ENCODE assay signal across 1 cellular context in the genomic region with DNA sequence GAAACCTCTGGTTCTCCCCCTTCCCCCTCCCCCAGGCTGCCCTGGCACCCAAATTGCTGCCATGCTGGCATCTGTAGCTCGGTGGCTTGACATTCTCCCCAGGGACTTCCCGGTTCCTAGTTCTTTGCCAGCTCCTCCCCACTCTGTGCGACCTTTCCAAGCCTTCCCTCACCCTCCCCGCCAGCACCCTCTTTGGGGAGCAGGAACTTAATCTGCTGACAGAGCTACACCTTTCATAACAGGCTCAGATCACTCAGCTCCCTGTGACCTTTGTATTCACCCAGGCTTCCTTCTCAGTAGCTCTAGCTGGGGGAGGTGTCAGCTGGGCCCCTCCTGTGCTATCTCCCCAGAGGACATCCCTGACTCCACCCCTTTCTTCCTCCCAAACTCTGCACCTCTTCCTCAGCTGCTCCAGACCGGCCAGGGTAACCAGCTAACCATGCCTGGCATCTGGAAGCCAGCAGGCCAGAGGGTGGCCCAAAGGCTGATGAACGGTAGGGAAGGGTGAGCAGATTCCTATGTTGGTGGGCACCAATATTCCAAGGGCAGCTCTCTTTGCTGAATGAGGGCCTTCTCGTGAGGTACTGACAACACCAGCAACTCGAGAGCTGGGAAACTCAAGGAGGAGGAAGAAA.
TF ChIP-seq lines count a peak whose summit lies in the region.

No MANE protein-coding gene starts in this region.

TF ChIP-seq in K562, 482 proteins besides CTCF, POLR2A, EP300 and RAD21 (continued from another document and continues in another):
- TF ChIP-seq, protein P1, sequence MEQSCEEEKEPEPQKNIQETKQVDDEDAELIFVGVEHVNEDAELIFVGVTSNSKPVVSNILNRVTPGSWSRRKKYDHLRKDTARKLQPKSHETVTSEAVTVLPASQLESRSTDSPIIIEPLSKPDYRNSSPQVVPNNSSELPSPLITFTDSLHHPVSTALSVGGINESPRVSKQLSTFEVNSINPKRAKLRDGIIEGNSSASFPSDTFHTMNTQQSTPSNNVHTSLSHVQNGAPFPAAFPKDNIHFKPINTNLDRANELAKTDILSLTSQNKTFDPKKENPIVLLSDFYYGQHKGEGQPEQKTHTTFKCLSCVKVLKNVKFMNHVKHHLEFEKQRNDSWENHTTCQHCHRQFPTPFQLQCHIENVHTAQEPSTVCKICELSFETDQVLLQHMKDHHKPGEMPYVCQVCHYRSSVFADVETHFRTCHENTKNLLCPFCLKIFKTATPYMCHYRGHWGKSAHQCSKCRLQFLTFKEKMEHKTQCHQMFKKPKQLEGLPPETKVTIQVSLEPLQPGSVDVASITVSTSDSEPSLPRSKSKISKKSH (CRISPR knock-in tag; IDR thresholded peaks at IDR 0.05) = no peak
- TF ChIP-seq CREM (IDR thresholded peaks at IDR 0.05; ENCODE audit: low read depth) (peak; percentile 7; the same call in 1 of the 2 replicates), RFX1 (IDR thresholded peaks at IDR 0.05) (no peak), TCF15 (CRISPR knock-in tag; IDR thresholded peaks at IDR 0.05) (no peak), HCFC1 (IDR thresholded peaks at IDR 0.05; ENCODE audit: low read depth, low read length) (0 out of 2 replicates have a peak, but pooled peaks have one; percentile 15), ZNF384 (IDR thresholded peaks at IDR 0.05; ENCODE audit: low read depth, low read length) (no peak), YY1 (IDR thresholded peaks at IDR 0.05; ENCODE audit: borderline replicate concordance in 1 of 3, control insufficient read depth in 1 of 3, extremely low read depth in 1 of 3, insufficient read depth in 3 of 3, insufficient read length in 1 of 3, insufficient replicate concordance in 2 of 3, low read depth in 1 of 3, low read length in 2 of 3) (no peak), TARDBP (IDR thresholded peaks at IDR 0.05) (no peak), E4F1 (CRISPR knock-in tag; IDR thresholded peaks at IDR 0.05; ENCODE audit: borderline replicate concordance) (no peak), FOXO4 (CRISPR knock-in tag; IDR thresholded peaks at IDR 0.05) (no peak), ZEB2 (IDR thresholded peaks at IDR 0.05) (no peak), EP400 (IDR thresholded peaks at IDR 0.05) (no peak), ASH1L (IDR thresholded peaks at IDR 0.05; ENCODE audit: borderline replicate concordance, low read depth, partially characterized antibody) (no peak), NFRKB (IDR thresholded peaks at IDR 0.05; ENCODE audit: low read depth) (no peak), NEUROD1 (IDR thresholded peaks at IDR 0.05; ENCODE audit: borderline replicate concordance, low read depth, low read length, partially characterized antibody) (no peak), USF1 (CRISPR knock-in tag; IDR thresholded peaks at IDR 0.05) (no peak), DMBX1 (CRISPR knock-in tag; IDR thresholded peaks at IDR 0.05; ENCODE audit: borderline replicate concordance) (no peak), LEF1 (IDR thresholded peaks at IDR 0.05) (0 out of 2 replicates have a peak, but pooled peaks have one; percentile 40), ZNF444 (CRISPR knock-in tag; IDR thresholded peaks at IDR 0.05) (no peak), ERF (CRISPR knock-in tag; IDR thresholded peaks at IDR 0.05) (no peak), ZNF766 (CRISPR knock-in tag; conservative IDR thresholded peaks at IDR 0.05) (no peak), ZNF277 (CRISPR knock-in tag; IDR thresholded peaks at IDR 0.05; ENCODE audit: borderline replicate concordance) (no peak), CHD4 (IDR thresholded peaks at IDR 0.05; ENCODE audit: insufficient read depth, insufficient replicate concordance, low read depth, low read length, poor library complexity, severe bottlenecking) (no peak), SMARCB1 (IDR thresholded peaks at IDR 0.05; ENCODE audit: insufficient read length, low read depth) (no peak), ZNF143 (CRISPR knock-in tag; IDR thresholded peaks at IDR 0.05) (no peak), FOXA1 (IDR thresholded peaks at IDR 0.05; ENCODE audit: borderline replicate concordance) (no peak), ZNF274 (IDR thresholded peaks at IDR 0.05; ENCODE audit: borderline replicate concordance, low read depth, low read length) (no peak), GABPA (tag; conservative IDR thresholded peaks at IDR 0.05; ENCODE audit: low read depth) (no peak), CBFB (CRISPR knock-in tag; IDR thresholded peaks at IDR 0.05) (no peak), PKNOX1 (IDR thresholded peaks at IDR 0.05) (peak; percentile 67), SETDB1 (IDR thresholded peaks at IDR 0.05; ENCODE audit: low read length) (no peak), CTBP1 (IDR thresholded peaks at IDR 0.05; ENCODE audit: borderline replicate concordance) (peak; percentile 67; the same call in 1 of the 2 replicates), HMG20A (CRISPR knock-in tag; conservative IDR thresholded peaks at IDR 0.05) (no peak), L3MBTL2 (IDR thresholded peaks at IDR 0.05) (no peak), HMGN3 (IDR thresholded peaks at IDR 0.05; ENCODE audit: borderline replicate concordance, extremely low read depth, insufficient read length, low read depth, low read length) (no peak), SRSF3 (IDR thresholded peaks at IDR 0.05; ENCODE audit: insufficient read depth, low read length) (no peak), FOSL1 (tag; conservative IDR thresholded peaks at IDR 0.05) (no peak)
- TF ChIP-seq, protein P2, sequence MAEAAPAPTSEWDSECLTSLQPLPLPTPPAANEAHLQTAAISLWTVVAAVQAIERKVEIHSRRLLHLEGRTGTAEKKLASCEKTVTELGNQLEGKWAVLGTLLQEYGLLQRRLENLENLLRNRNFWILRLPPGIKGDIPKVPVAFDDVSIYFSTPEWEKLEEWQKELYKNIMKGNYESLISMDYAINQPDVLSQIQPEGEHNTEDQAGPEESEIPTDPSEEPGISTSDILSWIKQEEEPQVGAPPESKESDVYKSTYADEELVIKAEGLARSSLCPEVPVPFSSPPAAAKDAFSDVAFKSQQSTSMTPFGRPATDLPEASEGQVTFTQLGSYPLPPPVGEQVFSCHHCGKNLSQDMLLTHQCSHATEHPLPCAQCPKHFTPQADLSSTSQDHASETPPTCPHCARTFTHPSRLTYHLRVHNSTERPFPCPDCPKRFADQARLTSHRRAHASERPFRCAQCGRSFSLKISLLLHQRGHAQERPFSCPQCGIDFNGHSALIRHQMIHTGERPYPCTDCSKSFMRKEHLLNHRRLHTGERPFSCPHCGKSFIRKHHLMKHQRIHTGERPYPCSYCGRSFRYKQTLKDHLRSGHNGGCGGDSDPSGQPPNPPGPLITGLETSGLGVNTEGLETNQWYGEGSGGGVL (CRISPR knock-in tag; IDR thresholded peaks at IDR 0.05) = no peak
- TF ChIP-seq, protein P3, sequence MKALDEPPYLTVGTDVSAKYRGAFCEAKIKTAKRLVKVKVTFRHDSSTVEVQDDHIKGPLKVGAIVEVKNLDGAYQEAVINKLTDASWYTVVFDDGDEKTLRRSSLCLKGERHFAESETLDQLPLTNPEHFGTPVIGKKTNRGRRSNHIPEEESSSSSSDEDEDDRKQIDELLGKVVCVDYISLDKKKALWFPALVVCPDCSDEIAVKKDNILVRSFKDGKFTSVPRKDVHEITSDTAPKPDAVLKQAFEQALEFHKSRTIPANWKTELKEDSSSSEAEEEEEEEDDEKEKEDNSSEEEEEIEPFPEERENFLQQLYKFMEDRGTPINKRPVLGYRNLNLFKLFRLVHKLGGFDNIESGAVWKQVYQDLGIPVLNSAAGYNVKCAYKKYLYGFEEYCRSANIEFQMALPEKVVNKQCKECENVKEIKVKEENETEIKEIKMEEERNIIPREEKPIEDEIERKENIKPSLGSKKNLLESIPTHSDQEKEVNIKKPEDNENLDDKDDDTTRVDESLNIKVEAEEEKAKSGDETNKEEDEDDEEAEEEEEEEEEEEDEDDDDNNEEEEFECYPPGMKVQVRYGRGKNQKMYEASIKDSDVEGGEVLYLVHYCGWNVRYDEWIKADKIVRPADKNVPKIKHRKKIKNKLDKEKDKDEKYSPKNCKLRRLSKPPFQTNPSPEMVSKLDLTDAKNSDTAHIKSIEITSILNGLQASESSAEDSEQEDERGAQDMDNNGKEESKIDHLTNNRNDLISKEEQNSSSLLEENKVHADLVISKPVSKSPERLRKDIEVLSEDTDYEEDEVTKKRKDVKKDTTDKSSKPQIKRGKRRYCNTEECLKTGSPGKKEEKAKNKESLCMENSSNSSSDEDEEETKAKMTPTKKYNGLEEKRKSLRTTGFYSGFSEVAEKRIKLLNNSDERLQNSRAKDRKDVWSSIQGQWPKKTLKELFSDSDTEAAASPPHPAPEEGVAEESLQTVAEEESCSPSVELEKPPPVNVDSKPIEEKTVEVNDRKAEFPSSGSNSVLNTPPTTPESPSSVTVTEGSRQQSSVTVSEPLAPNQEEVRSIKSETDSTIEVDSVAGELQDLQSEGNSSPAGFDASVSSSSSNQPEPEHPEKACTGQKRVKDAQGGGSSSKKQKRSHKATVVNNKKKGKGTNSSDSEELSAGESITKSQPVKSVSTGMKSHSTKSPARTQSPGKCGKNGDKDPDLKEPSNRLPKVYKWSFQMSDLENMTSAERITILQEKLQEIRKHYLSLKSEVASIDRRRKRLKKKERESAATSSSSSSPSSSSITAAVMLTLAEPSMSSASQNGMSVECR (CRISPR knock-in tag; IDR thresholded peaks at IDR 0.05) = peak; percentile 47; the same call in 1 of the 2 replicates
- TF ChIP-seq, protein P4, sequence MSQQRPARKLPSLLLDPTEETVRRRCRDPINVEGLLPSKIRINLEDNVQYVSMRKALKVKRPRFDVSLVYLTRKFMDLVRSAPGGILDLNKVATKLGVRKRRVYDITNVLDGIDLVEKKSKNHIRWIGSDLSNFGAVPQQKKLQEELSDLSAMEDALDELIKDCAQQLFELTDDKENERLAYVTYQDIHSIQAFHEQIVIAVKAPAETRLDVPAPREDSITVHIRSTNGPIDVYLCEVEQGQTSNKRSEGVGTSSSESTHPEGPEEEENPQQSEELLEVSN (IDR thresholded peaks at IDR 0.05; ENCODE audit: borderline replicate concordance in 1 of 2, extremely low read depth in 1 of 2, insufficient read depth in 1 of 2, insufficient read length in 1 of 2, low read depth in 1 of 2, low read length in 1 of 2, poor library complexity in 1 of 2, severe bottlenecking in 1 of 2) = no peak
- TF ChIP-seq, protein P5, sequence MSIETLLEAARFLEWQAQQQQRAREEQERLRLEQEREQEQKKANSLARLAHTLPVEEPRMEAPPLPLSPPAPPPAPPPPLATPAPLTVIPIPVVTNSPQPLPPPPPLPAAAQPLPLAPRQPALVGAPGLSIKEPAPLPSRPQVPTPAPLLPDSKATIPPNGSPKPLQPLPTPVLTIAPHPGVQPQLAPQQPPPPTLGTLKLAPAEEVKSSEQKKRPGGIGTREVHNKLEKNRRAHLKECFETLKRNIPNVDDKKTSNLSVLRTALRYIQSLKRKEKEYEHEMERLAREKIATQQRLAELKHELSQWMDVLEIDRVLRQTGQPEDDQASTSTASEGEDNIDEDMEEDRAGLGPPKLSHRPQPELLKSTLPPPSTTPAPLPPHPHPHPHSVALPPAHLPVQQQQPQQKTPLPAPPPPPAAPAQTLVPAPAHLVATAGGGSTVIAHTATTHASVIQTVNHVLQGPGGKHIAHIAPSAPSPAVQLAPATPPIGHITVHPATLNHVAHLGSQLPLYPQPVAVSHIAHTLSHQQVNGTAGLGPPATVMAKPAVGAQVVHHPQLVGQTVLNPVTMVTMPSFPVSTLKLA (conservative IDR thresholded peaks at IDR 0.05) = no peak
